ENCODE assay signal across 8 cellular contexts in genomic region chr3:58463181-58463941, GRCh38. TPM values are rescaled to one million over a fixed set of nuclear protein-coding genes. Genes with fewer than 3 reads are reported as not detected.
DNase-seq lines count a peak whose midpoint lies in the region; ATAC-seq, FAIRE-seq and TF ChIP-seq lines count a peak whose summit lies in the region.

No MANE protein-coding gene starts in this region.

- H3K27me3 ChIP-seq in colonic mucosa: no peaks in the 10 kb centered on the region
- no peaks in the 10 kb centered on the region for H3K27me3 ChIP-seq in HepG2 (ENCODE audit: control insufficient read depth in 1 of 2, insufficient read depth in 2 of 2, low read length in 2 of 2)

- H3K9me3 ChIP-seq in colonic mucosa: no peaks in the 10 kb centered on the region
- no peaks in the 10 kb centered on the region for H3K9me3 ChIP-seq in HepG2 (ENCODE audit: low read length)

- in situ Hi-C loops in HepG2 (cut with HindIII; ENCODE audit: extremely low pct_ligation_motif_present, low pct_unique_long_range_greater_than_20kb): no loop called here

- under 1% methylated on average over 18 of the region's 18 CpGs for WGBS in HepG2 (ENCODE audit: low lambda C conversion rate)

- no peak for TF ChIP-seq EP300 in HepG2 (IDR thresholded peaks at IDR 0.05; ENCODE audit: low read depth in 2 of 2, low read length in 2 of 2)
- TF ChIP-seq EP300 in HepG2 (CRISPR knock-in tag; IDR thresholded peaks at IDR 0.05; ENCODE audit: borderline replicate concordance): no peak

- FAIRE-seq in HepG2 (lab: Jason Lieb, UNC): peak; percentile 80

- H4K20me1 ChIP-seq in HepG2 (ENCODE audit: insufficient read depth, low read length): no peaks in the 10 kb centered on the region

- TF ChIP-seq RAD21 in HepG2 (CRISPR knock-in tag; IDR thresholded peaks at IDR 0.05): peak; percentile 84

- peak; percentile 83 for DNase-seq in NK-92 treated with Interleukin-12 subunit alpha and Interleukin-12 subunit beta, amount 100 ng/mL, for 24 hours (lab: John Stamatoyannopoulos, UW)
- DNase-seq in NK-92 (lab: John Stamatoyannopoulos, UW; ENCODE audit: unreplicated experiment) (no peak), NCI-H2171 (lab: John Stamatoyannopoulos, UW) (peak; percentile 54), colonic mucosa (peak; percentile 85), HepG2 (ENCODE audit: low spot score) (peak; percentile 70)
- DNase-seq in activated CD4-positive, alpha-beta T cell treated with anti-CD3 and anti-CD28 coated beads for 4 hours: peak; percentile 73 to 74
- DNase-seq in stimulated activated CD4-positive, alpha-beta T cell treated with anti-CD3 and anti-CD28 coated beads, Interleukin-4, amount 100 ng/mL, for 24 hours: peak; percentile 83

- H2AFZ ChIP-seq in HepG2 (ENCODE audit: low read length): peak overlapping the region; percentile 43

- intact Hi-C loops in colonic mucosa (cut with DNase I) (loop anchor here (5.0 kb wide), 1 partner anchor 69 kb away; no protein-coding TSS in a partner anchor), HepG2 (cut with micrococcal nuclease; ENCODE audit: unreplicated experiment) (loop anchor here (1.0 to 2.0 kb wide), 4 partner anchors 11 to 69 kb away; no protein-coding TSS in a partner anchor)

- no peaks in the 10 kb centered on the region for H3K4me1 ChIP-seq in colonic mucosa
- H3K4me1 ChIP-seq in HepG2 (ENCODE audit: insufficient read depth, low read length): peaks cover 29% of the 10 kb centered on the region

- no peaks in the 10 kb centered on the region for H3K36me3 ChIP-seq in colonic mucosa
- no peaks in the 10 kb centered on the region for H3K36me3 ChIP-seq in HepG2 (replicated peaks in 1 of 2; ENCODE audit: control insufficient read depth in 1 of 2, insufficient read depth in 2 of 2, low read length in 2 of 2)

- CTCF ChIA-PET in HepG2 (lab: Yijun Ruan, JAX; ENCODE audit: low intra/inter-chr PET ratio, low total read pairs): interaction anchor here (1.0 to 1.9 kb wide), 4 partner anchors 28 to 167 kb away, joined by 3 to 12 read pairs (median 6); partner anchors contain the start of gene KCTD6

- H3K4me3 ChIP-seq in colonic mucosa: peak overlapping the region; percentile 1
- H3K4me3 ChIP-seq in HepG2 (replicated peaks in 1 of 3; ENCODE audit: insufficient read depth in 1 of 3, low read depth in 2 of 3, low read length in 3 of 3): peak overlapping the region; percentile 44 to 55 (median 54)

- no TSS peak for BruUV-seq in HepG2 (replicated peaks; lab: Mats Ljungman, UMichigan)

- H3K79me2 ChIP-seq in HepG2 (ENCODE audit: insufficient read depth, low read length): no peaks in the 10 kb centered on the region

- H3K4me2 ChIP-seq in HepG2 (ENCODE audit: low read depth, low read length): peak overlapping the region; percentile 87

- H3K27ac ChIP-seq in colonic mucosa (no peak overlapping the region), HepG2 (ENCODE audit: extremely low read length, insufficient read depth, low read length) (peak overlapping the region; percentile 82)

- H3K9ac ChIP-seq in colonic mucosa (ENCODE audit: low read depth in 2 of 2, low read length in 2 of 2): no peak overlapping the region
- H3K9ac ChIP-seq in HepG2 (ENCODE audit: insufficient read depth, low read depth, low read length): peak overlapping the region; percentile 60

- ATAC-seq in HG02973 (IDR thresholded peaks at IDR 0.05; ENCODE audit: unreplicated experiment): peak; percentile 94
- ATAC-seq in HepG2: peak; percentile 95

- 0 out of 4 replicates have a peak, but pooled peaks of 1 of the 2 experiments have one; percentile 50 for TF ChIP-seq POLR2A in HepG2 (IDR thresholded peaks at IDR 0.05; ENCODE audit: insufficient read depth in 1 of 2, low read depth in 2 of 2, low read length in 2 of 2)

- TF ChIP-seq CTCF in colonic mucosa (IDR thresholded peaks at IDR 0.05) (peak; percentile 76), HepG2 (CRISPR knock-in tag; IDR thresholded peaks at IDR 0.05) (peak; percentile 95)

- POLR2A ChIA-PET in HepG2 (lab: Yijun Ruan, JAX): interaction anchor here (0.8 to 1.2 kb wide), 3 partner anchors 11 to 74 kb away, joined by 3 to 5 read pairs (median 4); partner anchors contain the start of gene ACOX2

TF ChIP-seq in HepG2, 621 proteins besides CTCF, POLR2A, EP300 and RAD21 (continues in another document):
- TF ChIP-seq, protein P1, sequence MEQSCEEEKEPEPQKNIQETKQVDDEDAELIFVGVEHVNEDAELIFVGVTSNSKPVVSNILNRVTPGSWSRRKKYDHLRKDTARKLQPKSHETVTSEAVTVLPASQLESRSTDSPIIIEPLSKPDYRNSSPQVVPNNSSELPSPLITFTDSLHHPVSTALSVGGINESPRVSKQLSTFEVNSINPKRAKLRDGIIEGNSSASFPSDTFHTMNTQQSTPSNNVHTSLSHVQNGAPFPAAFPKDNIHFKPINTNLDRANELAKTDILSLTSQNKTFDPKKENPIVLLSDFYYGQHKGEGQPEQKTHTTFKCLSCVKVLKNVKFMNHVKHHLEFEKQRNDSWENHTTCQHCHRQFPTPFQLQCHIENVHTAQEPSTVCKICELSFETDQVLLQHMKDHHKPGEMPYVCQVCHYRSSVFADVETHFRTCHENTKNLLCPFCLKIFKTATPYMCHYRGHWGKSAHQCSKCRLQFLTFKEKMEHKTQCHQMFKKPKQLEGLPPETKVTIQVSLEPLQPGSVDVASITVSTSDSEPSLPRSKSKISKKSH (CRISPR knock-in tag; IDR thresholded peaks at IDR 0.05; ENCODE audit: borderline replicate concordance): no peak
- TF ChIP-seq ZFP36 (IDR thresholded peaks at IDR 0.05; ENCODE audit: borderline replicate concordance, low read depth, low read length, partially characterized antibody): no peak
- no peak for TF ChIP-seq ZZZ3 (CRISPR knock-in tag; IDR thresholded peaks at IDR 0.05; ENCODE audit: borderline replicate concordance)
- 0 out of 2 replicates have a peak, but pooled peaks have one; percentile 18 for TF ChIP-seq SIN3A (IDR thresholded peaks at IDR 0.05; ENCODE audit: borderline replicate concordance, low read depth, low read length)
- no peak for TF ChIP-seq DNMT1 (CRISPR knock-in tag; IDR thresholded peaks at IDR 0.05)
- no peak for TF ChIP-seq ZNF670 (CRISPR knock-in tag; IDR thresholded peaks at IDR 0.05; ENCODE audit: borderline replicate concordance)
- TF ChIP-seq HNF4G (IDR thresholded peaks at IDR 0.05; ENCODE audit: borderline replicate concordance, low read depth, low read length): no peak
- TF ChIP-seq HNF4G (CRISPR knock-in tag; IDR thresholded peaks at IDR 0.05; ENCODE audit: borderline replicate concordance, low read depth): no peak
- no peak for TF ChIP-seq ZNF709 (CRISPR knock-in tag; IDR thresholded peaks at IDR 0.05)
- no peak for TF ChIP-seq MBNL3 (CRISPR knock-in tag; conservative IDR thresholded peaks at IDR 0.05)

RNA-seq across cellular contexts. Expression of gene KCTD6, which starts 28.5 kb away (rescaled TPM):
- total RNA-seq in colonic mucosa (10 to 100 TPM in 1 of 2 donors, 1 to 10 TPM in 1; 8.1 to 10.2 TPM), HepG2 (2016; rRNA removed; fragmentation: Illumina TruSeq; extraction: Trizol) (14.0 and 14.2 TPM in 2 replicates)
- 9.3 and 12.2 TPM in 2 replicates for total RNA-seq in HepG2 (2016; cell fraction: cytosol; rRNA removed; fragmentation: Illumina TruSeq; extraction: Trizol; ENCODE audit: low read depth)
- total RNA-seq in HepG2 (2016; cell fraction: insoluble cytoplasmic fraction; rRNA removed; fragmentation: Illumina TruSeq; extraction: Trizol): 13.2 and 17.0 TPM in 2 replicates
- 20.0 and 22.1 TPM in 2 replicates for total RNA-seq in HepG2 (2016; cell fraction: membrane; rRNA removed; fragmentation: Illumina TruSeq; extraction: Trizol)
- total RNA-seq in HepG2 (2016; cell fraction: nucleus; rRNA removed; fragmentation: Illumina TruSeq; extraction: Trizol): 12.3 and 13.2 TPM in 2 replicates
- 12.0 and 13.4 TPM in 2 replicates for polyA plus RNA-seq in HepG2 (2011; rRNA removed)
- 6.5 and 11.1 TPM in 2 replicates for polyA plus RNA-seq in HepG2 (2011; cell fraction: cytosol; rRNA removed)
- polyA plus RNA-seq in HepG2 (2011; cell fraction: nucleus; rRNA removed): 7.0 and 14.1 TPM in 2 replicates
- polyA plus RNA-seq in HepG2 (2012): 10.7 and 12.1 TPM in 2 replicates
- polyA plus RNA-seq in HepG2 (2016; cell fraction: cytosol; fragmentation: Illumina TruSeq; extraction: Trizol; ENCODE audit: low read depth): 10.5 and 12.2 TPM in 2 replicates
- 19.5 and 23.9 TPM in 2 replicates for polyA plus RNA-seq in HepG2 (2016; cell fraction: insoluble cytoplasmic fraction; fragmentation: Illumina TruSeq; extraction: Trizol; ENCODE audit: low read depth)
- 17.5 and 18.4 TPM in 2 replicates for polyA plus RNA-seq in HepG2 (2016; cell fraction: membrane; fragmentation: Illumina TruSeq; extraction: Trizol; ENCODE audit: low read depth)
- polyA plus RNA-seq in HepG2 (2016; cell fraction: nucleus; fragmentation: Illumina TruSeq; extraction: Trizol; ENCODE audit: insufficient read depth, low read depth): 23.8 and 26.9 TPM in 2 replicates
- polyA minus RNA-seq in HepG2 (2011; rRNA and poly(A)+ RNA removed; ENCODE audit: low replicate concordance): 3.9 and 8.0 TPM in 2 replicates
- 4.9 and 5.9 TPM in 2 replicates for polyA minus RNA-seq in HepG2 (2011; cell fraction: cytosol; rRNA and poly(A)+ RNA removed)
- 7.3 and 17.8 TPM in 2 replicates for polyA minus RNA-seq in HepG2 (2011; cell fraction: nucleus; rRNA and poly(A)+ RNA removed)

RNA-seq across cellular contexts. Expression of gene PDHB, which starts 29.7 kb away (rescaled TPM):
- total RNA-seq in colonic mucosa: 10 to 100 TPM; 66.9 to 87.4 TPM
- 153 and 229 TPM in 2 replicates for total RNA-seq in HepG2 (2016; rRNA removed; fragmentation: Illumina TruSeq; extraction: Trizol)
- total RNA-seq in HepG2 (2016; cell fraction: cytosol; rRNA removed; fragmentation: Illumina TruSeq; extraction: Trizol; ENCODE audit: low read depth): 14.8 and 15.6 TPM in 2 replicates
- total RNA-seq in HepG2 (2016; cell fraction: insoluble cytoplasmic fraction; rRNA removed; fragmentation: Illumina TruSeq; extraction: Trizol): 155 and 245 TPM in 2 replicates
- total RNA-seq in HepG2 (2016; cell fraction: membrane; rRNA removed; fragmentation: Illumina TruSeq; extraction: Trizol): 30.6 and 31.8 TPM in 2 replicates
- total RNA-seq in HepG2 (2016; cell fraction: nucleus; rRNA removed; fragmentation: Illumina TruSeq; extraction: Trizol): 63.1 and 66.4 TPM in 2 replicates
- 97.1 and 108 TPM in 2 replicates for polyA plus RNA-seq in HepG2 (2011; rRNA removed)
- 68.4 and 102 TPM in 2 replicates for polyA plus RNA-seq in HepG2 (2011; cell fraction: cytosol; rRNA removed)
- 28.4 and 37.7 TPM in 2 replicates for polyA plus RNA-seq in HepG2 (2011; cell fraction: nucleus; rRNA removed)
- polyA plus RNA-seq in HepG2 (2012): 113 and 146 TPM in 2 replicates
- 11.6 and 12.1 TPM in 2 replicates for polyA plus RNA-seq in HepG2 (2016; cell fraction: cytosol; fragmentation: Illumina TruSeq; extraction: Trizol; ENCODE audit: low read depth)
- 209 and 226 TPM in 2 replicates for polyA plus RNA-seq in HepG2 (2016; cell fraction: insoluble cytoplasmic fraction; fragmentation: Illumina TruSeq; extraction: Trizol; ENCODE audit: low read depth)
- 23.0 and 24.8 TPM in 2 replicates for polyA plus RNA-seq in HepG2 (2016; cell fraction: membrane; fragmentation: Illumina TruSeq; extraction: Trizol; ENCODE audit: low read depth)
- 66.3 and 77.5 TPM in 2 replicates for polyA plus RNA-seq in HepG2 (2016; cell fraction: nucleus; fragmentation: Illumina TruSeq; extraction: Trizol; ENCODE audit: insufficient read depth, low read depth)
- 76.8 and 97.2 TPM in 2 replicates for polyA minus RNA-seq in HepG2 (2011; rRNA and poly(A)+ RNA removed; ENCODE audit: low replicate concordance)
- polyA minus RNA-seq in HepG2 (2011; cell fraction: cytosol; rRNA and poly(A)+ RNA removed): 47.7 and 50.9 TPM in 2 replicates
- polyA minus RNA-seq in HepG2 (2011; cell fraction: nucleus; rRNA and poly(A)+ RNA removed): 91.3 and 98.1 TPM in 2 replicates
